ENCODE assay signal across 26 cellular contexts in genomic region chr11:103883291-103883690, GRCh38.
"Had no signal": no experiment of that assay in that cellular context is flagged by ENCODE, and none has a peak within 500 bp of the region (broad histone marks: within the 10 kb centered on the region; RNA-seq: fewer than 3 reads in every experiment).

No MANE protein-coding gene starts in this region.

- DNase-seq: colonic mucosa; cortex of kidney; dermis blood vessel endothelial cell; dorsolateral prefrontal cortex; effector CD4-positive, alpha-beta T cell; effector CD8-positive, alpha-beta T cell; effector memory CD4-positive, alpha-beta T cell; effector memory CD8-positive, alpha-beta T cell; endodermal cell; erythroblast; esophagus squamous epithelium; foreskin fibroblast; foreskin keratinocyte; foreskin melanocyte; gastrocnemius medialis; glutamatergic neuron; head of caudate nucleus; heart left ventricle; heart right ventricle had no signal

- H2AFZ ChIP-seq: hepatocyte had no signal

- H3K27ac Mint-ChIP-seq: dendritic cell treated with granulocyte-macrophage colony-stimulating factor and Interleukin-4, amounts not matched to agents 40 ng/mL and 50 ng/mL, for 4 days; effector memory CD8-positive, alpha-beta T cell; endodermal cell had no signal

- H3K79me2 ChIP-seq: hepatocyte had no signal

- H3K9me3 ChIP-seq: colonic mucosa, esophagus muscularis mucosa, esophagus squamous epithelium, gastrocnemius medialis, gastroesophageal sphincter, heart left ventricle, heart right ventricle had no signal

- H3K27me3 Mint-ChIP-seq: dendritic cell treated with granulocyte-macrophage colony-stimulating factor and Interleukin-4, amounts not matched to agents 40 ng/mL and 50 ng/mL, for 4 days; effector memory CD8-positive, alpha-beta T cell had no signal

- H3K4me3 Mint-ChIP-seq: dendritic cell treated with granulocyte-macrophage colony-stimulating factor and Interleukin-4, amounts not matched to agents 40 ng/mL and 50 ng/mL, for 4 days; effector memory CD8-positive, alpha-beta T cell; endodermal cell had no signal

- ATAC-seq: effector memory CD8-positive, alpha-beta T cell; esophagus mucosa; foreskin keratinocyte; gastrocnemius medialis; gastroesophageal sphincter; heart left ventricle; heart right ventricle had no signal

- H3K4me3 ChIP-seq: colonic mucosa, coronary artery, dorsolateral prefrontal cortex, esophagus muscularis mucosa, esophagus squamous epithelium, gastrocnemius medialis, gastroesophageal sphincter, heart left ventricle, heart right ventricle, hepatocyte had no signal

- H3K27ac ChIP-seq: colonic mucosa, coronary artery, epithelial cell of prostate, esophagus squamous epithelium, foreskin keratinocyte, gastrocnemius medialis, gastroesophageal sphincter, heart left ventricle, heart right ventricle, hepatocyte had no signal

- H3K4me1 ChIP-seq: colonic mucosa, esophagus squamous epithelium, foreskin keratinocyte had no signal

- H3K4me1 Mint-ChIP-seq: endodermal cell had no signal

- H3K36me3 ChIP-seq: colonic mucosa, esophagus muscularis mucosa, esophagus squamous epithelium, gastrocnemius medialis, gastroesophageal sphincter, heart left ventricle, heart right ventricle had no signal

- H3K4me2 ChIP-seq: hepatocyte had no signal

- H3K27me3 ChIP-seq: colonic mucosa, dorsolateral prefrontal cortex, esophagus muscularis mucosa, esophagus squamous epithelium, foreskin keratinocyte, gastrocnemius medialis, gastroesophageal sphincter, heart left ventricle, heart right ventricle, hepatocyte had no signal

- H3K9me3 Mint-ChIP-seq: dendritic cell treated with granulocyte-macrophage colony-stimulating factor and Interleukin-4, amounts not matched to agents 40 ng/mL and 50 ng/mL, for 4 days; effector memory CD8-positive, alpha-beta T cell; endodermal cell had no signal
